ENCODE assay signal across 21 cellular contexts in the genomic region with DNA sequence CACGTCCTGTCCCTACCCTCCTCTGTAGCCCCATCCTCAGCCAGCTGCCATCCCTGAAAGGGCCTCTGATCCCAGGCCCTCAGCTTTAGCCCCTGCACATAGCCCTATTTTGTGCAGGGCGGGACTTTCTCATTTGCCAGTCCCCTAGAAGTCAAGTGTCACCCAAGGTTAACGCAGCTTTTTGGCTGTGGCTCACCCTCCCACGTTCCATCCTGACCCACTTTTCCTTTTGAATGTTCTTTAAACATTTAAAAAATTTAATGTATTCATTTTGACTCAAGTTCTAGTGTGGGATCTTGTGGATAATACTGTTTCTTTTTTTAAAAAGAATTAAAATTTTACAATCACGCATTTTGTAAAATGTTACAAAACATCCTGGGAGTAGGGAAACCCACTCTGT.
A peak's percentile ranks its signal among the peaks of the same experiment; 100 is the strongest.
DNase-seq lines count a peak whose midpoint lies in the region; ATAC-seq and TF ChIP-seq lines count a peak whose summit lies in the region.
"Had no signal": no experiment of that assay in that cellular context is flagged by ENCODE, and none has a peak within 500 bp of the region (broad histone marks: within the 10 kb centered on the region; RNA-seq: fewer than 3 reads in every experiment).

No MANE protein-coding gene starts in this region.

- H3K9me3 ChIP-seq in Panc1 (ENCODE audit: control insufficient read depth, insufficient read depth, low read depth, low read length) (no peaks in the 10 kb centered on the region), endodermal cell (ENCODE audit: control insufficient read depth, low read length) (no peaks in the 10 kb centered on the region), gastrocnemius medialis (no peaks in the 10 kb centered on the region)
- H3K9me3 ChIP-seq: BE2C, left lung, right lobe of liver, transverse colon had no signal

- H3K4me3 ChIP-seq in Panc1 (ENCODE audit: low read depth in 2 of 2, low read length in 2 of 2) (no peak overlapping the region), endodermal cell (ENCODE audit: low read length) (no peak overlapping the region), gastrocnemius medialis (no peak overlapping the region)
- H3K4me3 ChIP-seq: left lung, right lobe of liver, transverse colon had no signal

- H3K4me1 Mint-ChIP-seq in activated CD4-positive, alpha-beta T cell treated with anti-CD3 and anti-CD28 coated beads for 36 hours, result peaks cover 71% of the 10 kb centered on the region
- peaks cover 45% of the 10 kb centered on the region for H3K4me1 Mint-ChIP-seq in endodermal cell

- no peak for TF ChIP-seq POLR2A in gastrocnemius medialis (IDR thresholded peaks at IDR 0.05)

- DNase-seq in activated CD4-positive, alpha-beta T cell treated with anti-CD3 and anti-CD28 coated beads for 36 hours, result no peak
- DNase-seq in activated CD4-positive, alpha-beta T cell treated with anti-CD3 and anti-CD28 coated beads, Interleukin-2, amount 50 U/mL, for 1 hour, result no peak
- DNase-seq in Panc1 (ENCODE audit: low read depth, low spot score) (no peak), endodermal cell (no peak), gastrocnemius medialis (no peak)
- no peak for DNase-seq in activated CD4-positive, CD25-positive, alpha-beta regulatory T cell treated with anti-CD3 and anti-CD28 coated beads, Interleukin-2, amount 50 U/mL, for 72 hours
- DNase-seq in activated CD4-positive, CD25-positive, alpha-beta regulatory T cell (lab: John Stamatoyannopoulos, UW), result no peak
- DNase-seq: cerebellar nuclear complex; effector CD4-positive, alpha-beta T cell; GOT3; left lung; NCI-H2107; occipital lobe; right lobe of liver; SHP77 treated with DMSO at 0.1 percent for 48 hours; stimulated activated naive B cell treated with anti-CD40 and anti-IgM and Interleukin-4, amounts not matched to agents 10 μg/mL and 1 μg/mL and 100 μg/mL, for 72 hours; transverse colon had no signal

- no peaks in the 10 kb centered on the region for H3K27me3 Mint-ChIP-seq in activated CD4-positive, alpha-beta T cell treated with anti-CD3 and anti-CD28 coated beads for 36 hours
- H3K27me3 Mint-ChIP-seq in endodermal cell (ENCODE audit: insufficient read depth), result no peaks in the 10 kb centered on the region
- H3K27me3 Mint-ChIP-seq: stimulated activated naive B cell treated with anti-CD40 and anti-IgM and Interleukin-4, amounts not matched to agents 10 μg/mL and 1 μg/mL and 100 μg/mL, for 72 hours; T-helper 17 cell had no signal

- intact Hi-C loops in activated CD4-positive, alpha-beta T cell treated with anti-CD3 and anti-CD28 coated beads for 36 hours (cut with DNase I, micrococcal nuclease), result loop anchor here (2.0 kb wide), 2 partner anchors 30 to 32 kb away; no protein-coding TSS in a partner anchor
- intact Hi-C loops in Panc1 (cut with micrococcal nuclease; ENCODE audit: unreplicated experiment) (no loop called here), gastrocnemius medialis (cut with DNase I; ENCODE audit: low total_unique reads) (loop anchor here (1.0 to 10.0 kb wide), 3 partner anchors 32 to 114 kb away; partner anchors contain the start of gene KSR1)

- CTCF ChIA-PET in activated CD4-positive, alpha-beta T cell treated with anti-CD3 and anti-CD28 coated beads for 36 hours (lab: Charles Lee), result interaction anchor here (0.6 to 2.2 kb wide), 7 partner anchors 11 to 95 kb away, joined by 3 to 9 read pairs (median 3); no protein-coding TSS in a partner anchor
- CTCF ChIA-PET in Panc1 (lab: Charles Lee), result interaction anchor here (1.1 kb wide), 1 partner anchor 31 kb away, joined by 3 read pairs; no protein-coding TSS in a partner anchor

- no peak for TF ChIP-seq CTCF in Panc1 (IDR thresholded peaks at IDR 0.05)
- TF ChIP-seq CTCF in endodermal cell (conservative IDR thresholded peaks at IDR 0.05), result no peak
- TF ChIP-seq CTCF in gastrocnemius medialis (IDR thresholded peaks at IDR 0.05 in 4 of 5, conservative IDR thresholded peaks at IDR 0.05 in 1 of 5), result no peak

- in situ Hi-C loops in Panc1 (cut with HindIII; ENCODE audit: low pct_unique_long_range_greater_than_20kb, low sequenced_read_pairs) (no loop called here), gastrocnemius medialis (cut with MboI; ENCODE audit: low sequenced_read_pairs in 4 of 4) (no loop called here)

- no peaks in the 10 kb centered on the region for H3K9me3 Mint-ChIP-seq in activated CD4-positive, alpha-beta T cell treated with anti-CD3 and anti-CD28 coated beads for 36 hours (ENCODE audit: low read depth)
- peaks cover 1% of the 10 kb centered on the region for H3K9me3 Mint-ChIP-seq in endodermal cell

- no peak overlapping the region for H3K27ac ChIP-seq in Panc1 (ENCODE audit: low read length)
- H3K27ac ChIP-seq in endodermal cell (ENCODE audit: low read depth, low read length), result no peak overlapping the region
- H3K27ac ChIP-seq in gastrocnemius medialis, result peak overlapping the region; percentile 95 to 99 (median 97)
- H3K27ac ChIP-seq: left lung, right lobe of liver, transverse colon, VCaP had no signal

- peak overlapping the region; percentile 63 for H3K27ac Mint-ChIP-seq in activated CD4-positive, alpha-beta T cell treated with anti-CD3 and anti-CD28 coated beads for 36 hours
- H3K27ac Mint-ChIP-seq in endodermal cell, result peak overlapping the region; percentile 64
- H3K27ac Mint-ChIP-seq: stimulated activated naive B cell treated with anti-CD40 and anti-IgM and Interleukin-4, amounts not matched to agents 10 μg/mL and 1 μg/mL and 100 μg/mL, for 72 hours had no signal

- H3K27me3 ChIP-seq in Panc1 (ENCODE audit: control insufficient read depth, insufficient read depth, low read length) (no peaks in the 10 kb centered on the region), endodermal cell (ENCODE audit: control insufficient read depth, insufficient read depth, low read length, poor library complexity, severe bottlenecking) (no peaks in the 10 kb centered on the region), gastrocnemius medialis (no peaks in the 10 kb centered on the region)
- H3K27me3 ChIP-seq: BE2C, left lung, right lobe of liver, transverse colon had no signal

- H3K36me3 ChIP-seq in Panc1 (ENCODE audit: control insufficient read depth, insufficient read depth, low read length) (no peaks in the 10 kb centered on the region), endodermal cell (ENCODE audit: control insufficient read depth, insufficient read depth, low read length) (no peaks in the 10 kb centered on the region), gastrocnemius medialis (no peaks in the 10 kb centered on the region)
- H3K36me3 ChIP-seq: BE2C, left lung, right lobe of liver, transverse colon had no signal

- no peak overlapping the region for H3K9ac ChIP-seq in endodermal cell (ENCODE audit: extremely low read depth, low read length, poor library complexity, severe bottlenecking)

- POLR2A ChIA-PET in activated CD4-positive, alpha-beta T cell treated with anti-CD3 and anti-CD28 coated beads for 36 hours (lab: Charles Lee), result no interaction called here
- POLR2A ChIA-PET in Panc1 (lab: Charles Lee), result no interaction called here

- no peak for ATAC-seq in activated CD4-positive, alpha-beta T cell treated with anti-CD3 and anti-CD28 coated beads for 36 hours
- peak; percentile 28; the same call in 1 of the 2 replicates for ATAC-seq in Panc1
- no peak for ATAC-seq in gastrocnemius medialis
- ATAC-seq in HG02571 (IDR thresholded peaks at IDR 0.05; ENCODE audit: unreplicated experiment), result no peak

- peaks cover 16% of the 10 kb centered on the region for H3K36me3 Mint-ChIP-seq in activated CD4-positive, alpha-beta T cell treated with anti-CD3 and anti-CD28 coated beads for 36 hours (ENCODE audit: low read depth)
- H3K36me3 Mint-ChIP-seq in endodermal cell (ENCODE audit: low read depth), result peaks cover 11% of the 10 kb centered on the region

- BruUV-seq in Panc1 (replicated peaks; lab: Mats Ljungman, UMichigan), result no TSS peak

- no peak overlapping the region for H3K4me3 Mint-ChIP-seq in activated CD4-positive, alpha-beta T cell treated with anti-CD3 and anti-CD28 coated beads for 36 hours
- H3K4me3 Mint-ChIP-seq in endodermal cell, result no peak overlapping the region
- H3K4me3 Mint-ChIP-seq: stimulated activated naive B cell treated with anti-CD40 and anti-IgM and Interleukin-4, amounts not matched to agents 10 μg/mL and 1 μg/mL and 100 μg/mL, for 72 hours; T-helper 17 cell had no signal

- 86 to 87% methylated on average over 1 to 4 of the region's 5 CpGs for WGBS in endodermal cell (ENCODE audit: insufficient coverage in 1 of 2, insufficient read length in 1 of 2), 2 experiments

- H3K4me1 ChIP-seq in Panc1 (ENCODE audit: control insufficient read depth, insufficient read depth, low read length) (no peaks in the 10 kb centered on the region), endodermal cell (ENCODE audit: control insufficient read depth, insufficient read depth, low read length) (peaks cover 25% of the 10 kb centered on the region), gastrocnemius medialis (peaks cover 65 to 71% of the 10 kb centered on the region in 2 donors)
- H3K4me1 ChIP-seq: right lobe of liver had no signal

Comparison
In these comparisons a context has a peak if more than half of its experiments do, and no peak if none do; other contexts are left out.
1. H3K27ac ChIP-seq: peak in gastrocnemius medialis (4 of 4); none in Panc1 (single experiment) and endodermal cell (single experiment).